ENCODE assay signal across 8 cellular contexts in genomic region chr17:81101614-81102306, GRCh38.
DNase-seq lines count a peak whose midpoint lies in the region; ATAC-seq and TF ChIP-seq lines count a peak whose summit lies in the region.

No MANE protein-coding gene starts in this region.

- peak; percentile 77 for ATAC-seq in GM21526 (IDR thresholded peaks at IDR 0.05; ENCODE audit: low FRiP score, unreplicated experiment)
- peak; percentile 75 for ATAC-seq in foreskin keratinocyte
- ATAC-seq in omental fat pad (ENCODE audit: low FRiP score): peak; percentile 39
- no peak for ATAC-seq in thoracic aorta (ENCODE audit: insufficient number of reproducible peaks, low FRiP score, low read depth)

- DNase-seq in DMS 273 (lab: John Stamatoyannopoulos, UW; ENCODE audit: unreplicated experiment): peak; percentile 94
- peak; percentile 87 to 91 for DNase-seq in Kasumi-1 (lab: John Stamatoyannopoulos, UW)
- DNase-seq in SIG-M5 (lab: John Stamatoyannopoulos, UW): peak; percentile 15
- DNase-seq in activated effector memory CD4-positive, alpha-beta T cell treated with Interleukin-2 at 50 U/mL for 16 hours: peak; percentile 81
- no peak for DNase-seq in foreskin keratinocyte
- no peak for DNase-seq in omental fat pad (ENCODE audit: low spot score)
- peak; percentile 22 for DNase-seq in thoracic aorta (ENCODE audit: low spot score)

- H3K4me1 ChIP-seq in foreskin keratinocyte (peaks cover 8% of the 10 kb centered on the region), thoracic aorta (ENCODE audit: control insufficient read depth in 1 of 2, low read depth in 2 of 2) (peaks cover 3 to 15% of the 10 kb centered on the region in 2 donors)

- no peaks in the 10 kb centered on the region for H3K27me3 ChIP-seq in foreskin keratinocyte
- no peaks in the 10 kb centered on the region for H3K27me3 ChIP-seq in thoracic aorta (replicated peaks; ENCODE audit: insufficient read depth)

- no peaks in the 10 kb centered on the region for H3K9me3 ChIP-seq in thoracic aorta

- no peaks in the 10 kb centered on the region for H3K36me3 ChIP-seq in thoracic aorta

- no peak overlapping the region for H3K27ac ChIP-seq in foreskin keratinocyte
- no peak overlapping the region for H3K27ac ChIP-seq in thoracic aorta

- no peak overlapping the region for H3K4me3 ChIP-seq in thoracic aorta

- TF ChIP-seq CTCF in foreskin keratinocyte (conservative IDR thresholded peaks at IDR 0.05) (peak; percentile 100), omental fat pad (IDR thresholded peaks at IDR 0.05) (peak in 2 of 3 donors; percentile 93 to 96), thoracic aorta (IDR thresholded peaks at IDR 0.05) (peak; percentile 99)

Comparison
In these comparisons a context has a peak if more than half of its experiments do, and no peak if none do; other contexts are left out.
1. DNase-seq: peak in DMS 273 (single experiment), Kasumi-1 (2 of 2), SIG-M5 (single experiment), activated effector memory CD4-positive, alpha-beta T cell treated with Interleukin-2 at 50 U/mL for 16 hours (single experiment) and thoracic aorta (single experiment); none in foreskin keratinocyte (0 of 2) and omental fat pad (single experiment).
2. Peak in every context shown above with its lines, with median percentiles within 50 percentile points of each other: CTCF ChIP-seq.